1 cellular context compared by ENCODE assay signal in the genomic region with DNA sequence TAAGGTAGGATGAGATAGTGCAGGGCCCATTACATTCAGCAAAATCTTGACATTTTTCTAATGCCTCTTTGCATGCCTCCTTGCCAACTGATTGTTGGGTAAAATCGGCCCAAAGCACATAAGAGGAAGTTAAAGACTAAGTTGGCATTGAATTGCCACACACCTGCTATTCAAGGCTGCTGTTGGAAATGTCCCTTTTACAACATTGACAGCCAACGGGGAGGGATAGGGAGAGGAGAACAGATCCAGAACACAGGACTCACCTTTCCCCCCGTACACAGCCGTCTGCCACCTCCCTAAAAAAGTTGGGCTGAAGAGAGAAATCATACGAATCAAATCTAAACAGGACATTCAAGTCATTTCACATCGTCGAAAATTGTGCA.
TF ChIP-seq lines count a peak whose summit lies in the region.

No MANE protein-coding gene starts in this region.

TF ChIP-seq in HepG2, 621 proteins besides CTCF, POLR2A, EP300 and RAD21:
- TF ChIP-seq ZNF496 (CRISPR knock-in tag; IDR thresholded peaks at IDR 0.05; ENCODE audit: insufficient replicate concordance), result no peak
- no peak for TF ChIP-seq RXRB (CRISPR knock-in tag; IDR thresholded peaks at IDR 0.05; ENCODE audit: borderline replicate concordance)
- no peak for TF ChIP-seq ZC3H13 (CRISPR knock-in tag; IDR thresholded peaks at IDR 0.05)
- no peak for TF ChIP-seq JARID2 (CRISPR knock-in tag; IDR thresholded peaks at IDR 0.05; ENCODE audit: insufficient replicate concordance)
- TF ChIP-seq, protein P1, sequence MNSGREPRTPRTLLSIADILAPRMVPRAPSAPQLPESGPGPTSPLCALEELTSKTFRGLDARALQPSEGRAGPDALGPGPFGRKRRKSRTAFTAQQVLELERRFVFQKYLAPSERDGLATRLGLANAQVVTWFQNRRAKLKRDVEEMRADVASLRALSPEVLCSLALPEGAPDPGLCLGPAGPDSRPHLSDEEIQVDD (CRISPR knock-in tag; IDR thresholded peaks at IDR 0.05; ENCODE audit: borderline replicate concordance), result no peak
- TF ChIP-seq, protein P2, sequence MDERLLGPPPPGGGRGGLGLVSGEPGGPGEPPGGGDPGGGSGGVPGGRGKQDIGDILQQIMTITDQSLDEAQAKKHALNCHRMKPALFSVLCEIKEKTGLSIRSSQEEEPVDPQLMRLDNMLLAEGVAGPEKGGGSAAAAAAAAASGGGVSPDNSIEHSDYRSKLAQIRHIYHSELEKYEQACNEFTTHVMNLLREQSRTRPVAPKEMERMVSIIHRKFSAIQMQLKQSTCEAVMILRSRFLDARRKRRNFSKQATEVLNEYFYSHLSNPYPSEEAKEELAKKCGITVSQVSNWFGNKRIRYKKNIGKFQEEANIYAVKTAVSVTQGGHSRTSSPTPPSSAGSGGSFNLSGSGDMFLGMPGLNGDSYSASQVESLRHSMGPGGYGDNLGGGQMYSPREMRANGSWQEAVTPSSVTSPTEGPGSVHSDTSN (CRISPR knock-in tag; IDR thresholded peaks at IDR 0.05), result no peak
- TF ChIP-seq, protein P3, sequence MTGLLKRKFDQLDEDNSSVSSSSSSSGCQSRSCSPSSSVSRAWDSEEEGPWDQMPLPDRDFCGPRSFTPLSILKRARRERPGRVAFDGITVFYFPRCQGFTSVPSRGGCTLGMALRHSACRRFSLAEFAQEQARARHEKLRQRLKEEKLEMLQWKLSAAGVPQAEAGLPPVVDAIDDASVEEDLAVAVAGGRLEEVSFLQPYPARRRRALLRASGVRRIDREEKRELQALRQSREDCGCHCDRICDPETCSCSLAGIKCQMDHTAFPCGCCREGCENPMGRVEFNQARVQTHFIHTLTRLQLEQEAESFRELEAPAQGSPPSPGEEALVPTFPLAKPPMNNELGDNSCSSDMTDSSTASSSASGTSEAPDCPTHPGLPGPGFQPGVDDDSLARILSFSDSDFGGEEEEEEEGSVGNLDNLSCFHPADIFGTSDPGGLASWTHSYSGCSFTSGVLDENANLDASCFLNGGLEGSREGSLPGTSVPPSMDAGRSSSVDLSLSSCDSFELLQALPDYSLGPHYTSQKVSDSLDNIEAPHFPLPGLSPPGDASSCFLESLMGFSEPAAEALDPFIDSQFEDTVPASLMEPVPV (CRISPR knock-in tag; IDR thresholded peaks at IDR 0.05), result no peak
- no peak for TF ChIP-seq DNMT3B (CRISPR knock-in tag; conservative IDR thresholded peaks at IDR 0.05)
- no peak for TF ChIP-seq ZNF773 (CRISPR knock-in tag; IDR thresholded peaks at IDR 0.05; ENCODE audit: borderline replicate concordance)
- no peak for TF ChIP-seq ZNF143 (CRISPR knock-in tag; IDR thresholded peaks at IDR 0.05)
- TF ChIP-seq ZNF33B (CRISPR knock-in tag; IDR thresholded peaks at IDR 0.05), result no peak
- no peak for TF ChIP-seq TBL1XR1 (IDR thresholded peaks at IDR 0.05; ENCODE audit: borderline replicate concordance, low read length, partially characterized antibody)
- no peak for TF ChIP-seq ZNF501 (CRISPR knock-in tag; IDR thresholded peaks at IDR 0.05)
- TF ChIP-seq ZNF790 (CRISPR knock-in tag; IDR thresholded peaks at IDR 0.05; ENCODE audit: borderline replicate concordance), result no peak
